ENCODE assay signal across 5 cellular contexts in genomic region chr1:26330276-26330675, GRCh38.
"Had no signal": no experiment of that assay in that cellular context is flagged by ENCODE, and none has a peak within 500 bp of the region (broad histone marks: within the 10 kb centered on the region; RNA-seq: fewer than 3 reads in every experiment).

No MANE protein-coding gene starts in this region.

- H3K4me3 ChIP-seq: GM23248 had no signal

- H3K27ac ChIP-seq: GM23248 had no signal

- DNase-seq: GM23248, H9, HCEC 1CT, IMR-90, KBM-7 had no signal
